Comparison of ENCODE assay signal across 15 cellular contexts in genomic region chr7:41566581-41566980, GRCh38.
A peak's percentile ranks its signal among the peaks of the same experiment; 100 is the strongest.
DNase-seq lines count a peak whose midpoint lies in the region; ATAC-seq and TF ChIP-seq lines count a peak whose summit lies in the region.
"Had no signal": no experiment of that assay in that cellular context is flagged by ENCODE, and none has a peak within 500 bp of the region (broad histone marks: within the 10 kb centered on the region; RNA-seq: fewer than 3 reads in every experiment).

No MANE protein-coding gene starts in this region.

- TF ChIP-seq CTCF in osteoblast (IDR thresholded peaks at IDR 0.05; ENCODE audit: extremely low read depth, low read depth, low read length) = no peak

- H3K9me3 ChIP-seq in BLaER1 treated with 17β-estradiol and CSF1 and Interleukin-3, amounts not matched to agents 10 nM and 100 nM (replicated peaks in 1 of 11) = 0 out of 22 replicates have a peak, but pooled peaks cover 0 to 6% (median 0%) of the 10 kb centered on the region in 11 experiments
- H3K9me3 ChIP-seq in osteoblast (ENCODE audit: low read depth, low read length) = no peaks in the 10 kb centered on the region

- H3K4me3 Mint-ChIP-seq in naive thymus-derived CD8-positive, alpha-beta T cell = no peak overlapping the region
- H3K4me3 Mint-ChIP-seq: CD4-positive, CD25-positive, alpha-beta regulatory T cell; CD8-positive, alpha-beta memory T cell; H9 had no signal

- peaks cover 19 to 30% (median 22%) of the 10 kb centered on the region in 10 experiments for H3K4me1 ChIP-seq in BLaER1 treated with 17β-estradiol and CSF1 and Interleukin-3, amounts not matched to agents 10 nM and 100 nM
- no peaks in the 10 kb centered on the region for H3K4me1 ChIP-seq in osteoblast (ENCODE audit: insufficient read depth, low read length)

- no peak overlapping the region; a peak in 1 of 22 replicates for H3K9ac ChIP-seq in BLaER1 treated with 17β-estradiol and CSF1 and Interleukin-3, amounts not matched to agents 10 nM and 100 nM

- H3K27ac Mint-ChIP-seq in naive thymus-derived CD8-positive, alpha-beta T cell = no peak overlapping the region
- H3K27ac Mint-ChIP-seq: CD4-positive, CD25-positive, alpha-beta regulatory T cell; CD8-positive, alpha-beta memory T cell; H9 had no signal

- no peaks in the 10 kb centered on the region for H4K20me1 ChIP-seq in BLaER1 treated with 17β-estradiol and CSF1 and Interleukin-3, amounts not matched to agents 10 nM and 100 nM
- H4K20me1 ChIP-seq in osteoblast (ENCODE audit: insufficient read depth, low read length) = no peaks in the 10 kb centered on the region

- H3K36me3 Mint-ChIP-seq in naive thymus-derived CD8-positive, alpha-beta T cell = no peaks in the 10 kb centered on the region
- H3K36me3 Mint-ChIP-seq: CD4-positive, CD25-positive, alpha-beta regulatory T cell; CD8-positive, alpha-beta memory T cell had no signal

- H3K4me2 ChIP-seq in BLaER1 treated with 17β-estradiol and CSF1 and Interleukin-3, amounts not matched to agents 10 nM and 100 nM = peak overlapping the region; percentile 55 to 85 (median 72); a peak in 18 of 22 replicates
- H3K4me2 ChIP-seq in osteoblast (ENCODE audit: insufficient read depth, low read length) = no peak overlapping the region

- POLR2A ChIA-PET in naive thymus-derived CD8-positive, alpha-beta T cell (lab: Charles Lee) = no interaction called here

- H3K27me3 Mint-ChIP-seq in naive thymus-derived CD8-positive, alpha-beta T cell = peaks cover 0 to 10% (median 0%) of the 10 kb centered on the region in 5 donors

- no peaks in the 10 kb centered on the region for H3K36me3 ChIP-seq in BLaER1 treated with 17β-estradiol and CSF1 and Interleukin-3, amounts not matched to agents 10 nM and 100 nM
- H3K36me3 ChIP-seq in osteoblast (ENCODE audit: insufficient read depth, low read length) = no peaks in the 10 kb centered on the region

- H3K27me3 ChIP-seq in BLaER1 treated with 17β-estradiol and CSF1 and Interleukin-3, amounts not matched to agents 10 nM and 100 nM = no peaks in the 10 kb centered on the region
- H3K27me3 ChIP-seq in osteoblast (ENCODE audit: insufficient read depth, low read length) = no peaks in the 10 kb centered on the region

- no peak overlapping the region for H3K4me3 ChIP-seq in BLaER1 treated with 17β-estradiol and CSF1 and Interleukin-3, amounts not matched to agents 10 nM and 100 nM
- no peak overlapping the region for H3K4me3 ChIP-seq in osteoblast (ENCODE audit: insufficient read depth, low read length)

- H3K79me2 ChIP-seq in osteoblast (ENCODE audit: insufficient read depth, low read length) = no peaks in the 10 kb centered on the region

- peaks cover 0 to 19% (median 5%) of the 10 kb centered on the region in 9 donors for H3K9me3 Mint-ChIP-seq in naive thymus-derived CD8-positive, alpha-beta T cell

- no peak overlapping the region for H2AFZ ChIP-seq in osteoblast (ENCODE audit: low read length)

- H3K4me1 Mint-ChIP-seq in naive thymus-derived CD8-positive, alpha-beta T cell = peaks cover 0 to 2% (median under 1%) of the 10 kb centered on the region in 4 donors
- H3K4me1 Mint-ChIP-seq: CD4-positive, CD25-positive, alpha-beta regulatory T cell; CD8-positive, alpha-beta memory T cell had no signal

- ATAC-seq in naive thymus-derived CD8-positive, alpha-beta T cell = no peak
- ATAC-seq: HepG2 had no signal

- DNase-seq in dermis blood vessel endothelial cell (peak; percentile 65), osteoblast (ENCODE audit: insufficient read length, low spot score, missing footprints) (peak; percentile 38), NCI-H345 treated with DMSO at 0.1 percent for 48 hours (lab: John Stamatoyannopoulos, UW; ENCODE audit: unreplicated experiment) (no peak), NCI-H2171 (lab: John Stamatoyannopoulos, UW) (no peak), DMS 273 (lab: John Stamatoyannopoulos, UW; ENCODE audit: unreplicated experiment) (no peak)
- no peak for DNase-seq in naive thymus-derived CD8-positive, alpha-beta T cell
- DNase-seq: 8988T; C1 segment of cervical spinal cord; CD4-positive, CD25-positive, alpha-beta regulatory T cell; CD8-positive, alpha-beta memory T cell; COR-L47; DMS79; H9 had no signal

- H3K27ac ChIP-seq in BLaER1 treated with 17β-estradiol and CSF1 and Interleukin-3, amounts not matched to agents 10 nM and 100 nM = peak overlapping the region in 4 of 11 experiments; percentile 43 to 71 (median 66); a peak in 10 of 22 replicates
- no peak overlapping the region for H3K27ac ChIP-seq in osteoblast (ENCODE audit: low read depth, low read length)

Comparison
In these comparisons a context has a peak if more than half of its experiments do, and no peak if none do; other contexts are left out.
1. DNase-seq: peak in dermis blood vessel endothelial cell (single experiment) and osteoblast (single experiment); none in NCI-H345 treated with DMSO at 0.1 percent for 48 hours (single experiment), NCI-H2171 (single experiment), naive thymus-derived CD8-positive, alpha-beta T cell (0 of 10) and DMS 273 (single experiment).